ENCODE assay signal across 8 cellular contexts in genomic region chr17:81927653-81928496, GRCh38. TPM values are rescaled to one million over a fixed set of nuclear protein-coding genes. Genes with fewer than 3 reads are reported as not detected.
DNase-seq lines count a peak whose midpoint lies in the region; ATAC-seq and TF ChIP-seq lines count a peak whose summit lies in the region.

TSS of gene MAFG (minus strand) at chr17:81927735. CDS start at chr17:81923185, 4,550 bp downstream.

- H3K27me3 Mint-ChIP-seq in GM23338 (ENCODE audit: insufficient read depth, low read depth, poor library complexity) = peaks cover 27% of the 10 kb centered on the region
- no peaks in the 10 kb centered on the region for H3K27me3 Mint-ChIP-seq in activated T-helper 17 cell treated with anti-CD3 and anti-CD28 coated beads, Interleukin-2, amount 50 U/mL, for 72 hours
- peaks cover 0 to 7% of the 10 kb centered on the region in 2 donors for H3K27me3 Mint-ChIP-seq in natural killer cell treated with Interleukin-12 subunit alpha and Interleukin-12 subunit beta and Interleukin-15 and Interleukin-18, amount 100 ng/mL, for 72 hours

- H3K9me3 Mint-ChIP-seq in GM23338 = no peaks in the 10 kb centered on the region
- H3K9me3 Mint-ChIP-seq in activated T-helper 17 cell treated with anti-CD3 and anti-CD28 coated beads, Interleukin-2, amount 50 U/mL, for 72 hours = no peaks in the 10 kb centered on the region
- no peaks in the 10 kb centered on the region for H3K9me3 Mint-ChIP-seq in natural killer cell treated with Interleukin-12 subunit alpha and Interleukin-12 subunit beta and Interleukin-15 and Interleukin-18, amount 100 ng/mL, for 72 hours

- POLR2A ChIA-PET in RWPE1 (lab: Yijun Ruan, JAX; ENCODE audit: low non-redundant PET) = no interaction called here

- H2AFZ ChIP-seq in GM23338 = peak within 1 kb of the TSS; percentile 86

- no peaks in the 10 kb centered on the region for H3K9me2 ChIP-seq in DOHH2 (replicated peaks; ENCODE audit: control insufficient read depth, low read length)
- no peaks in the 10 kb centered on the region for H3K9me2 ChIP-seq in GM23338 (ENCODE audit: insufficient read depth)

- H3K4me2 ChIP-seq in DOHH2 (ENCODE audit: low read length) (peak within 1 kb of the TSS; percentile 88), GM23338 (peak within 1 kb of the TSS; percentile 96)

- H3K36me3 ChIP-seq in DOHH2 (ENCODE audit: control insufficient read depth, low read length) = no peaks in the 10 kb centered on the region; the same call in 1 of the 2 replicates
- H3K36me3 ChIP-seq in GM23338 (ENCODE audit: insufficient read depth) = no peaks in the 10 kb centered on the region

- TF ChIP-seq CTCF in DOHH2 (IDR thresholded peaks at IDR 0.05; ENCODE audit: low read depth, low read length, poor library complexity, severe bottlenecking) = peak; percentile 76
- TF ChIP-seq CTCF in GM23338 (conservative IDR thresholded peaks at IDR 0.05; ENCODE audit: low read depth in 2 of 2) = peak; percentile 38 to 62
- TF ChIP-seq CTCF in RWPE1 (conservative IDR thresholded peaks at IDR 0.05; ENCODE audit: low read depth) = peak; percentile 59

- peak within 1 kb of the TSS; percentile 85 for H3K4me3 Mint-ChIP-seq in GM23338
- H3K4me3 Mint-ChIP-seq in activated T-helper 17 cell treated with anti-CD3 and anti-CD28 coated beads, Interleukin-2, amount 50 U/mL, for 72 hours = peak within 1 kb of the TSS; percentile 92
- peak within 1 kb of the TSS; percentile 87 for H3K4me3 Mint-ChIP-seq in natural killer cell treated with Interleukin-12 subunit alpha and Interleukin-12 subunit beta and Interleukin-15 and Interleukin-18, amount 100 ng/mL, for 72 hours

- DNase-seq in GM23338 (ENCODE audit: low spot score) (peak; percentile 97), LoVo (ENCODE audit: low spot score) (peak; percentile 93), RWPE1 (ENCODE audit: low spot score) (peak; percentile 92), fibroblast of peridontal ligament (ENCODE audit: extremely low read depth) (peak; percentile 89)
- peak; percentile 92 for DNase-seq in natural killer cell treated with Interleukin-12 subunit alpha and Interleukin-12 subunit beta and Interleukin-15 and Interleukin-18, amount 100 ng/mL, for 72 hours (ENCODE audit: low spot score)
- peak; percentile 93 for DNase-seq in stimulated activated naive CD8-positive, alpha-beta T cell treated with anti-CD3 and anti-CD28 coated beads, Interleukin-15, Interleukin-2, amounts not matched to agents 100 U/mL and 50 U/mL, for 24 hours

- 0 out of 2 replicates have a peak, but pooled peaks cover 2% of the 10 kb centered on the region for H3F3A ChIP-seq in DOHH2 (ENCODE audit: control insufficient read depth, insufficient read depth)
- H3F3A ChIP-seq in GM23338 (replicated peaks; ENCODE audit: low read depth) = peaks cover 29% of the 10 kb centered on the region

- peaks cover 32% of the 10 kb centered on the region for H3K4me1 Mint-ChIP-seq in GM23338
- peaks cover 7% of the 10 kb centered on the region for H3K4me1 Mint-ChIP-seq in activated T-helper 17 cell treated with anti-CD3 and anti-CD28 coated beads, Interleukin-2, amount 50 U/mL, for 72 hours
- peaks cover 14% of the 10 kb centered on the region in 2 donors for H3K4me1 Mint-ChIP-seq in natural killer cell treated with Interleukin-12 subunit alpha and Interleukin-12 subunit beta and Interleukin-15 and Interleukin-18, amount 100 ng/mL, for 72 hours (ENCODE audit: low read depth in 2 of 2)

- H3K36me3 Mint-ChIP-seq in GM23338 (ENCODE audit: low read depth) = peaks cover 8% of the 10 kb centered on the region
- H3K36me3 Mint-ChIP-seq in activated T-helper 17 cell treated with anti-CD3 and anti-CD28 coated beads, Interleukin-2, amount 50 U/mL, for 72 hours (ENCODE audit: low read depth) = peaks cover 12% of the 10 kb centered on the region
- H3K36me3 Mint-ChIP-seq in natural killer cell treated with Interleukin-12 subunit alpha and Interleukin-12 subunit beta and Interleukin-15 and Interleukin-18, amount 100 ng/mL, for 72 hours = no peaks in the 10 kb centered on the region

- H3K4me1 ChIP-seq in DOHH2 (ENCODE audit: control insufficient read depth, low read length) (peaks cover 40% of the 10 kb centered on the region), GM23338 (ENCODE audit: insufficient read depth) (peaks cover 26% of the 10 kb centered on the region; the same call in 1 of the 2 replicates)

- ATAC-seq in GM23338 = peak; percentile 31
- ATAC-seq in activated T-helper 17 cell treated with anti-CD3 and anti-CD28 coated beads, Interleukin-2, amount 50 U/mL, for 72 hours (replicated peaks) = peak; percentile 70
- peak; percentile 81 to 90 for ATAC-seq in natural killer cell treated with Interleukin-12 subunit alpha and Interleukin-12 subunit beta and Interleukin-15 and Interleukin-18, amount 100 ng/mL, for 72 hours
- peak; percentile 66 for ATAC-seq in stimulated activated naive CD8-positive, alpha-beta T cell treated with anti-CD3 and anti-CD28 coated beads, Interleukin-15, Interleukin-2, amounts not matched to agents 100 U/mL and 50 U/mL, for 24 hours

- H4K20me1 ChIP-seq in DOHH2 (ENCODE audit: control insufficient read depth, insufficient read depth, low read depth, low read length) (peaks cover 14% of the 10 kb centered on the region), GM23338 (replicated peaks; ENCODE audit: insufficient read depth) (peaks cover 4% of the 10 kb centered on the region)

- H3K4me3 ChIP-seq in DOHH2 (ENCODE audit: low read length) (peak within 1 kb of the TSS; percentile 98), GM23338 (peak within 1 kb of the TSS; percentile 85)

- H3K79me2 ChIP-seq in DOHH2 (ENCODE audit: control insufficient read depth, low read length) (peaks cover 42% of the 10 kb centered on the region), GM23338 (replicated peaks; ENCODE audit: insufficient read depth) (peaks cover 40% of the 10 kb centered on the region)

- peak within 1 kb of the TSS; percentile 88 for H3K27ac Mint-ChIP-seq in GM23338
- H3K27ac Mint-ChIP-seq in activated T-helper 17 cell treated with anti-CD3 and anti-CD28 coated beads, Interleukin-2, amount 50 U/mL, for 72 hours = peak within 1 kb of the TSS; percentile 94
- H3K27ac Mint-ChIP-seq in natural killer cell treated with Interleukin-12 subunit alpha and Interleukin-12 subunit beta and Interleukin-15 and Interleukin-18, amount 100 ng/mL, for 72 hours = peak within 1 kb of the TSS; percentile 79 to 84

- peaks cover 4% of the 10 kb centered on the region; the same call in 1 of the 2 replicates for H3K27me3 ChIP-seq in DOHH2 (ENCODE audit: control insufficient read depth, low read length)
- peaks cover 10% of the 10 kb centered on the region; the same call in 1 of the 2 replicates for H3K27me3 ChIP-seq in GM23338 (ENCODE audit: insufficient read depth)

- H3K27ac ChIP-seq in DOHH2 (ENCODE audit: low read depth, low read length) (peak within 1 kb of the TSS; percentile 61), GM23338 (ENCODE audit: low read depth) (peak within 1 kb of the TSS; percentile 92; the same call in 1 of the 2 replicates), RWPE1 (peak within 1 kb of the TSS; percentile 98)

- CTCF ChIA-PET in RWPE1 (lab: Yijun Ruan, JAX) = interaction anchor here (0.6 to 0.9 kb wide), 3 partner anchors 15 to 30 kb away, joined by 3 to 5 read pairs (median 3); no protein-coding TSS in a partner anchor

- no peaks in the 10 kb centered on the region for H3K9me3 ChIP-seq in DOHH2 (ENCODE audit: control insufficient read depth, insufficient read depth, low read length)

TF ChIP-seq in GM23338, 12 proteins besides CTCF, POLR2A, EP300 and RAD21:
- TF ChIP-seq CREB1 (CRISPR knock-in tag; IDR thresholded peaks at IDR 0.05; ENCODE audit: low read depth) (peak; percentile 81), STAT1 (IDR thresholded peaks at IDR 0.05; ENCODE audit: unreplicated experiment) (no peak), POLR2AphosphoS5 (IDR thresholded peaks at IDR 0.05; ENCODE audit: low read depth) (peak; percentile 64)

RNA-seq across cellular contexts. Expression of gene MAFG, which starts in this region (rescaled TPM):
- total RNA-seq in GM23338 (2014; rRNA removed; shearing (Covaris generic)) = 32.0 and 33.4 TPM in 2 replicates
- 17.2 and 21.7 TPM in 2 replicates for polyA plus RNA-seq in GM23338 (2016; fragmentation: Nextera tagmentation; extraction: Ambion mirVana)
- 10 to 100 TPM; 28.9 to 32.6 TPM for total RNA-seq in activated T-helper 17 cell treated with anti-CD3 and anti-CD28 coated beads, Interleukin-2, amount 50 U/mL, for 72 hours
- total RNA-seq in natural killer cell treated with Interleukin-12 subunit alpha and Interleukin-12 subunit beta and Interleukin-15 and Interleukin-18, amount 100 ng/mL, for 72 hours = 10 to 100 TPM; 26.7 to 49.4 TPM

Comparison
In these comparisons a context has a peak if more than half of its experiments do, and no peak if none do; other contexts are left out.
1. Peak in every context shown above with its lines: DNase-seq, ATAC-seq, H3K4me3 ChIP-seq and H3K27ac ChIP-seq.
2. ATAC-seq: peak in every context shown above with its lines; median percentile 86 in natural killer cell treated with Interleukin-12 subunit alpha and Interleukin-12 subunit beta and Interleukin-15 and Interleukin-18, amount 100 ng/mL, for 72 hours; 70 in activated T-helper 17 cell treated with anti-CD3 and anti-CD28 coated beads, Interleukin-2, amount 50 U/mL, for 72 hours; 66 in stimulated activated naive CD8-positive, alpha-beta T cell treated with anti-CD3 and anti-CD28 coated beads, Interleukin-15, Interleukin-2, amounts not matched to agents 100 U/mL and 50 U/mL, for 24 hours; 31 in GM23338.